In the genomic region with DNA sequence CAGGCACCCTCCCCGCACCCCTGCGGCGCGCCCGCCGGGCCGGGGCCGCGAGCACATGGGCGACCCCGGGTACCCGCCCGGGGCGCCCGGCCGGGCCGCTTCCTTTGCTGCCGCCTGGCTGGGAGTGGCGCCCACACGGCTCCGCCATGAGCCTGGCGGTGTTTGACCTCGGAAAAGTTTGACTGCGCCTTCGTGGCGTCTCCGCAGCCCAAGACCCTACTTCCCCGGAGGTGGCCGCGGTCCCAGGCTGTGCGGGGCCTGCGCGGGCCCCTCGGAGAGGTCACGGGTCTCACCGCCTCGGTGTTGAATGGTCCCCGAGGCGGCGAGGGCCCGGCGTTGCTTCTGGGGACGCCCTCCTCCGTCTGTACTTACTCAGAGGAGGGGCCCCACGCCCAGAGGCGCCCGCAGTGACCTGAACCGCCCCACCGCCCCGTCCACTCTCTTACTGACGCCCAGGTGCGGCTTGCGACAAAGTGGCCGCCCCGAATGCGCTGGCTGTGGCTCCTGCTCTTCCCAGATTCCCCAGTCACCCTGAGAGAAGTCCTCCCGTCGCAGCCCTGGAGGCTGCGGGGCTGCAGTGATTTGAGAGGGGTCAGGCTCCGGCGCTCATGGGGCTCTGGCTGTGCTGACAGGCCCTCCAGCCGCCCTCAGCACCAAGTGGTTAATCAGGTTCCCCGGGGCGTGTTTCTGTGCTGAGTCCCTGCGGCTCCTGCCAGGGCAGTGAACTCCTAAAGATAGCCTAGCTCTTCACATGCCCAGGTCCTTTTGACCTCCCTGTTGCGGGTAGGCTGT, we compare ENCODE assay signal across 1 cellular context.
TF ChIP-seq lines count a peak whose summit lies in the region.

No MANE protein-coding gene starts in this region.

TF ChIP-seq in K562, 482 proteins besides CTCF, POLR2A, EP300 and RAD21 (continues in another document):
- TF ChIP-seq ZNF77 (CRISPR knock-in tag; IDR thresholded peaks at IDR 0.05), result no peak
- TF ChIP-seq YY1 (IDR thresholded peaks at IDR 0.05; ENCODE audit: borderline replicate concordance in 1 of 3, control insufficient read depth in 1 of 3, extremely low read depth in 1 of 3, insufficient read depth in 3 of 3, insufficient read length in 1 of 3, insufficient replicate concordance in 2 of 3, low read depth in 1 of 3, low read length in 2 of 3), result peak in 1 of 3 experiments; percentile 59
- TF ChIP-seq ERF (CRISPR knock-in tag; IDR thresholded peaks at IDR 0.05), result 0 out of 2 replicates have a peak, but pooled peaks have one; percentile 19
- TF ChIP-seq ZNF347 (CRISPR knock-in tag; IDR thresholded peaks at IDR 0.05; ENCODE audit: low read depth), result no peak
- TF ChIP-seq, protein P1, sequence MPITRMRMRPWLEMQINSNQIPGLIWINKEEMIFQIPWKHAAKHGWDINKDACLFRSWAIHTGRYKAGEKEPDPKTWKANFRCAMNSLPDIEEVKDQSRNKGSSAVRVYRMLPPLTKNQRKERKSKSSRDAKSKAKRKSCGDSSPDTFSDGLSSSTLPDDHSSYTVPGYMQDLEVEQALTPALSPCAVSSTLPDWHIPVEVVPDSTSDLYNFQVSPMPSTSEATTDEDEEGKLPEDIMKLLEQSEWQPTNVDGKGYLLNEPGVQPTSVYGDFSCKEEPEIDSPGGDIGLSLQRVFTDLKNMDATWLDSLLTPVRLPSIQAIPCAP (CRISPR knock-in tag; IDR thresholded peaks at IDR 0.05; ENCODE audit: borderline replicate concordance), result 0 out of 2 replicates have a peak, but pooled peaks have one; percentile 35
- peak; percentile 61 for TF ChIP-seq SAP30 (IDR thresholded peaks at IDR 0.05; ENCODE audit: borderline replicate concordance, insufficient read depth, low read depth, low read length, poor library complexity, severe bottlenecking)
- no peak for TF ChIP-seq BRF1 (IDR thresholded peaks at IDR 0.05; ENCODE audit: borderline replicate concordance, extremely low read depth, insufficient read length)
- peak; percentile 78 for TF ChIP-seq RBFOX2 (IDR thresholded peaks at IDR 0.05; ENCODE audit: low read depth, low read length)
- TF ChIP-seq UBTF (IDR thresholded peaks at IDR 0.05; ENCODE audit: borderline replicate concordance in 1 of 2, low read depth in 2 of 2, low read length in 2 of 2), result peak in 1 of 2 experiments; percentile 42; a peak in 1 of 4 replicates
- TF ChIP-seq, protein P2, sequence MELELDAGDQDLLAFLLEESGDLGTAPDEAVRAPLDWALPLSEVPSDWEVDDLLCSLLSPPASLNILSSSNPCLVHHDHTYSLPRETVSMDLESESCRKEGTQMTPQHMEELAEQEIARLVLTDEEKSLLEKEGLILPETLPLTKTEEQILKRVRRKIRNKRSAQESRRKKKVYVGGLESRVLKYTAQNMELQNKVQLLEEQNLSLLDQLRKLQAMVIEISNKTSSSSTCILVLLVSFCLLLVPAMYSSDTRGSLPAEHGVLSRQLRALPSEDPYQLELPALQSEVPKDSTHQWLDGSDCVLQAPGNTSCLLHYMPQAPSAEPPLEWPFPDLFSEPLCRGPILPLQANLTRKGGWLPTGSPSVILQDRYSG (tag; conservative IDR thresholded peaks at IDR 0.05; ENCODE audit: low read depth), result no peak
- TF ChIP-seq MTA1 (IDR thresholded peaks at IDR 0.05; ENCODE audit: borderline replicate concordance), result no peak
- no peak for TF ChIP-seq NR2C2 (CRISPR knock-in tag; IDR thresholded peaks at IDR 0.05)
- TF ChIP-seq NR2C2 (tag; IDR thresholded peaks at IDR 0.05), result 0 out of 2 replicates have a peak, but pooled peaks have one; percentile 37
- TF ChIP-seq CCNT2 (IDR thresholded peaks at IDR 0.05; ENCODE audit: borderline replicate concordance, extremely low read depth, insufficient read length, low read depth, low read length), result peak; percentile 13
- TF ChIP-seq FOXK1 (CRISPR knock-in tag; IDR thresholded peaks at IDR 0.05; ENCODE audit: borderline replicate concordance), result 0 out of 2 replicates have a peak, but pooled peaks have one; percentile 27
- 0 out of 2 replicates have a peak, but pooled peaks have one; percentile 18 for TF ChIP-seq NFIX (CRISPR knock-in tag; IDR thresholded peaks at IDR 0.05; ENCODE audit: low read depth)
- no peak for TF ChIP-seq SRSF3 (IDR thresholded peaks at IDR 0.05; ENCODE audit: insufficient read depth, low read length)
- peak; percentile 22 to 23; a peak in 2 of 4 replicates for TF ChIP-seq NRF1 (conservative IDR thresholded peaks at IDR 0.05 in 1 of 2, IDR thresholded peaks at IDR 0.05 in 1 of 2)
- TF ChIP-seq NONO (IDR thresholded peaks at IDR 0.05; ENCODE audit: low read depth in 2 of 2, low read length in 1 of 2), result 0 out of 4 replicates have a peak, but pooled peaks of 1 of the 2 experiments have one; percentile 17
- TF ChIP-seq CXXC5 (CRISPR knock-in tag; IDR thresholded peaks at IDR 0.05), result peak; percentile 58; the same call in 1 of the 2 replicates
- TF ChIP-seq ZNF41 (CRISPR knock-in tag; conservative IDR thresholded peaks at IDR 0.05), result no peak
- TF ChIP-seq, protein P3, sequence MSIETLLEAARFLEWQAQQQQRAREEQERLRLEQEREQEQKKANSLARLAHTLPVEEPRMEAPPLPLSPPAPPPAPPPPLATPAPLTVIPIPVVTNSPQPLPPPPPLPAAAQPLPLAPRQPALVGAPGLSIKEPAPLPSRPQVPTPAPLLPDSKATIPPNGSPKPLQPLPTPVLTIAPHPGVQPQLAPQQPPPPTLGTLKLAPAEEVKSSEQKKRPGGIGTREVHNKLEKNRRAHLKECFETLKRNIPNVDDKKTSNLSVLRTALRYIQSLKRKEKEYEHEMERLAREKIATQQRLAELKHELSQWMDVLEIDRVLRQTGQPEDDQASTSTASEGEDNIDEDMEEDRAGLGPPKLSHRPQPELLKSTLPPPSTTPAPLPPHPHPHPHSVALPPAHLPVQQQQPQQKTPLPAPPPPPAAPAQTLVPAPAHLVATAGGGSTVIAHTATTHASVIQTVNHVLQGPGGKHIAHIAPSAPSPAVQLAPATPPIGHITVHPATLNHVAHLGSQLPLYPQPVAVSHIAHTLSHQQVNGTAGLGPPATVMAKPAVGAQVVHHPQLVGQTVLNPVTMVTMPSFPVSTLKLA (conservative IDR thresholded peaks at IDR 0.05), result 0 out of 4 replicates have a peak, but pooled peaks of 1 of the 2 experiments have one; percentile 10
- 0 out of 2 replicates have a peak, but pooled peaks have one; percentile 39 for TF ChIP-seq HMGXB4 (CRISPR knock-in tag; IDR thresholded peaks at IDR 0.05)
- peak in 1 of 2 experiments; percentile 36; a peak in 1 of 4 replicates for TF ChIP-seq SIN3A (IDR thresholded peaks at IDR 0.05; ENCODE audit: borderline replicate concordance in 2 of 2, control insufficient read depth in 1 of 2, low read depth in 2 of 2, low read length in 2 of 2)
- TF ChIP-seq CHD1 (IDR thresholded peaks at IDR 0.05; ENCODE audit: low read length), result peak; percentile 50
- TF ChIP-seq SIRT6 (IDR thresholded peaks at IDR 0.05; ENCODE audit: low read depth, low read length), result no peak
- no peak for TF ChIP-seq CREBBP (IDR thresholded peaks at IDR 0.05; ENCODE audit: low read depth, low read length)
- peak; percentile 62 for TF ChIP-seq ZFX (CRISPR knock-in tag; IDR thresholded peaks at IDR 0.05)
- TF ChIP-seq IRF2 (CRISPR knock-in tag; IDR thresholded peaks at IDR 0.05), result no peak
- TF ChIP-seq RBBP5 (IDR thresholded peaks at IDR 0.05; ENCODE audit: borderline replicate concordance, insufficient read depth, low read length, poor library complexity, severe bottlenecking), result peak; percentile 11
- TF ChIP-seq, protein P4, sequence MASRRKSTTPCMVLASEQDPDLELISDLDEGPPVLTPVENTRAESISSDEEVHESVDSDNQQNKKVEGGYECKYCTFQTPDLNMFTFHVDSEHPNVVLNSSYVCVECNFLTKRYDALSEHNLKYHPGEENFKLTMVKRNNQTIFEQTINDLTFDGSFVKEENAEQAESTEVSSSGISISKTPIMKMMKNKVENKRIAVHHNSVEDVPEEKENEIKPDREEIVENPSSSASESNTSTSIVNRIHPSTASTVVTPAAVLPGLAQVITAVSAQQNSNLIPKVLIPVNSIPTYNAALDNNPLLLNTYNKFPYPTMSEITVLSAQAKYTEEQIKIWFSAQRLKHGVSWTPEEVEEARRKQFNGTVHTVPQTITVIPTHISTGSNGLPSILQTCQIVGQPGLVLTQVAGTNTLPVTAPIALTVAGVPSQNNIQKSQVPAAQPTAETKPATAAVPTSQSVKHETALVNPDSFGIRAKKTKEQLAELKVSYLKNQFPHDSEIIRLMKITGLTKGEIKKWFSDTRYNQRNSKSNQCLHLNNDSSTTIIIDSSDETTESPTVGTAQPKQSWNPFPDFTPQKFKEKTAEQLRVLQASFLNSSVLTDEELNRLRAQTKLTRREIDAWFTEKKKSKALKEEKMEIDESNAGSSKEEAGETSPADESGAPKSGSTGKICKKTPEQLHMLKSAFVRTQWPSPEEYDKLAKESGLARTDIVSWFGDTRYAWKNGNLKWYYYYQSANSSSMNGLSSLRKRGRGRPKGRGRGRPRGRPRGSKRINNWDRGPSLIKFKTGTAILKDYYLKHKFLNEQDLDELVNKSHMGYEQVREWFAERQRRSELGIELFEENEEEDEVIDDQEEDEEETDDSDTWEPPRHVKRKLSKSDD (conservative IDR thresholded peaks at IDR 0.05; ENCODE audit: low read length), result no peak
- peak; percentile 64; the same call in 1 of the 2 replicates for TF ChIP-seq RB1 (IDR thresholded peaks at IDR 0.05; ENCODE audit: low read depth)
- TF ChIP-seq CBX1 (IDR thresholded peaks at IDR 0.05; ENCODE audit: low read depth), result no peak
- peak; percentile 79 for TF ChIP-seq POLR2G (IDR thresholded peaks at IDR 0.05; ENCODE audit: low read depth, low read length)
- TF ChIP-seq TBP (optimal IDR thresholded peaks at IDR 0.05; ENCODE audit: low read depth, low read length), result peak; percentile 32
- TF ChIP-seq, protein P5, sequence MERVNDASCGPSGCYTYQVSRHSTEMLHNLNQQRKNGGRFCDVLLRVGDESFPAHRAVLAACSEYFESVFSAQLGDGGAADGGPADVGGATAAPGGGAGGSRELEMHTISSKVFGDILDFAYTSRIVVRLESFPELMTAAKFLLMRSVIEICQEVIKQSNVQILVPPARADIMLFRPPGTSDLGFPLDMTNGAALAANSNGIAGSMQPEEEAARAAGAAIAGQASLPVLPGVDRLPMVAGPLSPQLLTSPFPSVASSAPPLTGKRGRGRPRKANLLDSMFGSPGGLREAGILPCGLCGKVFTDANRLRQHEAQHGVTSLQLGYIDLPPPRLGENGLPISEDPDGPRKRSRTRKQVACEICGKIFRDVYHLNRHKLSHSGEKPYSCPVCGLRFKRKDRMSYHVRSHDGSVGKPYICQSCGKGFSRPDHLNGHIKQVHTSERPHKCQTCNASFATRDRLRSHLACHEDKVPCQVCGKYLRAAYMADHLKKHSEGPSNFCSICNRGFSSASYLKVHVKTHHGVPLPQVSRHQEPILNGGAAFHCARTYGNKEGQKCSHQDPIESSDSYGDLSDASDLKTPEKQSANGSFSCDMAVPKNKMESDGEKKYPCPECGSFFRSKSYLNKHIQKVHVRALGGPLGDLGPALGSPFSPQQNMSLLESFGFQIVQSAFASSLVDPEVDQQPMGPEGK (CRISPR knock-in tag; IDR thresholded peaks at IDR 0.05; ENCODE audit: borderline replicate concordance), result no peak
- TF ChIP-seq PHF8 (IDR thresholded peaks at IDR 0.05; ENCODE audit: borderline replicate concordance, low read length), result peak; percentile 17; the same call in 1 of the 2 replicates
- no peak for TF ChIP-seq ZNF668 (CRISPR knock-in tag; IDR thresholded peaks at IDR 0.05)
- no peak for TF ChIP-seq ZBTB7A (IDR thresholded peaks at IDR 0.05; ENCODE audit: borderline replicate concordance, control insufficient read depth, low read depth, low read length)
- TF ChIP-seq ZNF324 (CRISPR knock-in tag; IDR thresholded peaks at IDR 0.05), result no peak
- peak; percentile 49 for TF ChIP-seq KDM5B (IDR thresholded peaks at IDR 0.05; ENCODE audit: insufficient replicate concordance, low read depth, low read length)
- TF ChIP-seq HDAC8 (tag; IDR thresholded peaks at IDR 0.05), result no peak
